15 cellular contexts compared by ENCODE assay signal in genomic region chr16:4617880-4618279, GRCh38. TPM values are rescaled to one million over a fixed set of nuclear protein-coding genes. Genes with fewer than 3 reads are reported as not detected.
DNase-seq lines count a peak whose midpoint lies in the region; ATAC-seq, FAIRE-seq and TF ChIP-seq lines count a peak whose summit lies in the region.
"Had no signal": no experiment of that assay in that cellular context is flagged by ENCODE, and none has a peak within 500 bp of the region (broad histone marks: within the 10 kb centered on the region; RNA-seq: fewer than 3 reads in every experiment).

No MANE protein-coding gene starts in this region.

- peaks cover 10% of the 10 kb centered on the region; the same call in 1 of the 2 replicates for H4K20me1 ChIP-seq in HepG2 (ENCODE audit: insufficient read depth, low read length)

- no peaks in the 10 kb centered on the region for H3K9me3 ChIP-seq in HepG2 (ENCODE audit: low read length)
- H3K9me3 ChIP-seq in thyroid gland = no peaks in the 10 kb centered on the region

- POLR2A ChIA-PET in activated CD8-positive, alpha-beta T cell treated with anti-CD3 and anti-CD28 coated beads for 36 hours (lab: Charles Lee) = interaction anchor here (0.7 kb wide), 1 partner anchor 341 kb away, joined by 3 read pairs; no protein-coding TSS in a partner anchor
- POLR2A ChIA-PET in HepG2 (lab: Yijun Ruan, JAX) = interaction anchor here (0.8 to 3.9 kb wide), 8 partner anchors 16 to 159 kb away, joined by 3 to 39 read pairs (median 4); partner anchors contain the start of genes ANKS3 and DNAAF8

- WGBS in HepG2 (ENCODE audit: low lambda C conversion rate) = 2% methylated on average over 5 of the region's 8 CpGs
- WGBS in thyroid gland, 2 donors = 78 to 82% methylated on average over 8 of the region's 8 CpGs

- intact Hi-C loops in activated CD8-positive, alpha-beta T cell treated with anti-CD3 and anti-CD28 coated beads for 36 hours (cut with micrococcal nuclease) = no loop called here
- intact Hi-C loops in HepG2 (cut with micrococcal nuclease; ENCODE audit: unreplicated experiment) (loop anchor here (2.0 to 10.0 kb wide), 2 partner anchors 79 to 337 kb away; partner anchors contain the start of genes CDIP1 and SEC14L5), thyroid gland (cut with DNase I) (loop anchor here (5.0 kb wide), 1 partner anchor 79 kb away; no protein-coding TSS in a partner anchor)

- H3K4me2 ChIP-seq in HepG2 (ENCODE audit: low read depth, low read length) = peak overlapping the region; percentile 97

- CTCF ChIA-PET in activated CD8-positive, alpha-beta T cell treated with anti-CD3 and anti-CD28 coated beads for 36 hours (lab: Charles Lee) = interaction anchor here (1.1 to 2.9 kb wide), 3 partner anchors 7 to 113 kb away, joined by 3 to 23 read pairs (median 8); partner anchors contain the start of gene MGRN1
- CTCF ChIA-PET in HepG2 (lab: Yijun Ruan, JAX; ENCODE audit: low intra/inter-chr PET ratio, low total read pairs) = no interaction called here

- no peaks in the 10 kb centered on the region for H3K36me3 ChIP-seq in HepG2 (replicated peaks in 1 of 2; ENCODE audit: control insufficient read depth in 1 of 2, insufficient read depth in 2 of 2, low read length in 2 of 2)
- no peaks in the 10 kb centered on the region for H3K36me3 ChIP-seq in thyroid gland
- H3K36me3 ChIP-seq: HAP-1 had no signal

- ATAC-seq in activated naive CD8-positive, alpha-beta T cell treated with anti-CD3 and anti-CD28 coated beads, Interleukin-2, amount 50 U/mL, for 24 hours = no peak
- no peak for ATAC-seq in activated CD8-positive, alpha-beta T cell treated with anti-CD3 and anti-CD28 coated beads for 36 hours
- ATAC-seq in HepG2 = no peak
- no peak for ATAC-seq in SK-N-SH treated with all-trans-retinoic acid at 6 μM for 48 hours
- ATAC-seq: left colon had no signal

- no peak for TF ChIP-seq CTCF in activated CD8-positive, alpha-beta T cell treated with anti-CD3 and anti-CD28 coated beads for 36 hours (IDR thresholded peaks at IDR 0.05)
- TF ChIP-seq CTCF in HepG2 (CRISPR knock-in tag; IDR thresholded peaks at IDR 0.05) = no peak
- TF ChIP-seq CTCF in thyroid gland (IDR thresholded peaks at IDR 0.05) = no peak

- peak overlapping the region; percentile 64 for H2AFZ ChIP-seq in HepG2 (ENCODE audit: low read length)

- H3K27me3 ChIP-seq in HepG2 (ENCODE audit: control insufficient read depth in 1 of 2, insufficient read depth in 2 of 2, low read length in 2 of 2) (no peaks in the 10 kb centered on the region; a peak in 1 of 5 replicates), thyroid gland (no peaks in the 10 kb centered on the region)

- no peak for TF ChIP-seq RAD21 in HepG2 (CRISPR knock-in tag; IDR thresholded peaks at IDR 0.05)

- peak overlapping the region; percentile 6 for H3K4me3 Mint-ChIP-seq in activated naive CD8-positive, alpha-beta T cell
- no peak overlapping the region for H3K4me3 Mint-ChIP-seq in activated naive CD8-positive, alpha-beta T cell treated with anti-CD3 and anti-CD28 coated beads, Interleukin-2, amount 50 U/mL, for 24 hours
- H3K4me3 Mint-ChIP-seq in activated CD8-positive, alpha-beta T cell treated with anti-CD3 and anti-CD28 coated beads for 36 hours = peak overlapping the region; percentile 96

- in situ Hi-C loops in HepG2 (cut with HindIII; ENCODE audit: extremely low pct_ligation_motif_present, low pct_unique_long_range_greater_than_20kb) = loop anchor here (5.0 kb wide), 1 partner anchor 44 kb away; no protein-coding TSS in a partner anchor

- H3K79me2 ChIP-seq in HepG2 (ENCODE audit: insufficient read depth, low read length) = peaks cover 18% of the 10 kb centered on the region

- H3K27ac Mint-ChIP-seq in activated naive CD8-positive, alpha-beta T cell = peak overlapping the region; percentile 41
- no peak overlapping the region for H3K27ac Mint-ChIP-seq in activated naive CD8-positive, alpha-beta T cell treated with anti-CD3 and anti-CD28 coated beads, Interleukin-2, amount 50 U/mL, for 24 hours
- no peak overlapping the region for H3K27ac Mint-ChIP-seq in activated CD8-positive, alpha-beta T cell treated with anti-CD3 and anti-CD28 coated beads for 36 hours

- H3K4me3 ChIP-seq in HepG2 (replicated peaks in 1 of 3; ENCODE audit: insufficient read depth in 1 of 3, low read depth in 2 of 3, low read length in 3 of 3) = peak overlapping the region; percentile 58 to 88 (median 74)
- H3K4me3 ChIP-seq in thyroid gland (replicated peaks in 1 of 3) = no peak overlapping the region
- H3K4me3 ChIP-seq: HAP-1 had no signal

- TF ChIP-seq EP300 in HepG2 (IDR thresholded peaks at IDR 0.05; ENCODE audit: low read depth in 2 of 2, low read length in 2 of 2) = no peak
- no peak for TF ChIP-seq EP300 in HepG2 (CRISPR knock-in tag; IDR thresholded peaks at IDR 0.05; ENCODE audit: borderline replicate concordance)

- FAIRE-seq in HepG2 (lab: Jason Lieb, UNC) = no peak
- no peak for FAIRE-seq in GM19239 (lab: Jason Lieb, UNC)
- FAIRE-seq: RCC 7860 had no signal

- TF ChIP-seq POLR2A in HepG2 (IDR thresholded peaks at IDR 0.05; ENCODE audit: insufficient read depth in 1 of 2, low read depth in 2 of 2, low read length in 2 of 2) = no peak
- no peak for TF ChIP-seq POLR2A in thyroid gland (IDR thresholded peaks at IDR 0.05)

- H3K9ac ChIP-seq in HepG2 (ENCODE audit: insufficient read depth, low read depth, low read length) = peak overlapping the region; percentile 88

- H3K4me1 ChIP-seq in HepG2 (ENCODE audit: insufficient read depth, low read length) = peaks cover 71% of the 10 kb centered on the region
- H3K4me1 ChIP-seq in thyroid gland = peaks cover 36 to 46% of the 10 kb centered on the region in 2 donors

- peaks cover 25% of the 10 kb centered on the region for H3K4me1 Mint-ChIP-seq in activated naive CD8-positive, alpha-beta T cell (ENCODE audit: low read depth)
- H3K4me1 Mint-ChIP-seq in activated naive CD8-positive, alpha-beta T cell treated with anti-CD3 and anti-CD28 coated beads, Interleukin-2, amount 50 U/mL, for 24 hours = peaks cover 27% of the 10 kb centered on the region
- H3K4me1 Mint-ChIP-seq in activated CD8-positive, alpha-beta T cell treated with anti-CD3 and anti-CD28 coated beads for 36 hours (ENCODE audit: low read depth) = peaks cover 30% of the 10 kb centered on the region

- no peaks in the 10 kb centered on the region for H3K36me3 Mint-ChIP-seq in activated naive CD8-positive, alpha-beta T cell
- H3K36me3 Mint-ChIP-seq in activated naive CD8-positive, alpha-beta T cell treated with anti-CD3 and anti-CD28 coated beads, Interleukin-2, amount 50 U/mL, for 24 hours (ENCODE audit: low read depth) = no peaks in the 10 kb centered on the region
- no peaks in the 10 kb centered on the region for H3K36me3 Mint-ChIP-seq in activated CD8-positive, alpha-beta T cell treated with anti-CD3 and anti-CD28 coated beads for 36 hours (ENCODE audit: low read depth)

- H3K27ac ChIP-seq in HepG2 (ENCODE audit: extremely low read length, insufficient read depth, low read length) (peak overlapping the region; percentile 98), thyroid gland (peak overlapping the region; percentile 89 to 98 (median 97))

- DNase-seq in activated naive CD8-positive, alpha-beta T cell treated with anti-CD3 and anti-CD28 coated beads, Interleukin-2, amount 50 U/mL, for 24 hours = no peak
- DNase-seq in activated CD8-positive, alpha-beta T cell treated with anti-CD3 and anti-CD28 coated beads for 36 hours = no peak
- peak; percentile 29 for DNase-seq in HepG2 (ENCODE audit: low spot score)
- DNase-seq in thyroid gland = no peak
- no peak for DNase-seq in GM19239 (ENCODE audit: insufficient read length, low spot score)
- no peak for DNase-seq in NCI-H2171 treated with DMSO at 0.1 percent for 48 hours (lab: John Stamatoyannopoulos, UW)
- DNase-seq: activated CD4-positive, CD25-positive, alpha-beta regulatory T cell; activated naive CD4-positive, alpha-beta T cell; cortex of kidney; foreskin fibroblast had no signal

- no TSS peak for BruUV-seq in HepG2 (replicated peaks; lab: Mats Ljungman, UMichigan)

- no peaks in the 10 kb centered on the region for H3K9me3 Mint-ChIP-seq in activated naive CD8-positive, alpha-beta T cell (ENCODE audit: low read depth)
- H3K9me3 Mint-ChIP-seq in activated naive CD8-positive, alpha-beta T cell treated with anti-CD3 and anti-CD28 coated beads, Interleukin-2, amount 50 U/mL, for 24 hours = no peaks in the 10 kb centered on the region
- H3K9me3 Mint-ChIP-seq in activated CD8-positive, alpha-beta T cell treated with anti-CD3 and anti-CD28 coated beads for 36 hours = no peaks in the 10 kb centered on the region

- no peaks in the 10 kb centered on the region for H3K27me3 Mint-ChIP-seq in activated naive CD8-positive, alpha-beta T cell
- no peaks in the 10 kb centered on the region for H3K27me3 Mint-ChIP-seq in activated naive CD8-positive, alpha-beta T cell treated with anti-CD3 and anti-CD28 coated beads, Interleukin-2, amount 50 U/mL, for 24 hours
- no peaks in the 10 kb centered on the region for H3K27me3 Mint-ChIP-seq in activated CD8-positive, alpha-beta T cell treated with anti-CD3 and anti-CD28 coated beads for 36 hours

RNA-seq across cellular contexts. Expression of gene UBALD1, which starts 3.2 kb away (rescaled TPM):
- total RNA-seq in activated CD8-positive, alpha-beta T cell treated with anti-CD3 and anti-CD28 coated beads for 36 hours = 10 to 100 TPM; 12.2 to 13.4 TPM
- total RNA-seq in HepG2 (2016; rRNA removed; fragmentation: Illumina TruSeq; extraction: Trizol) = 3.3 and 6.8 TPM in 2 replicates
- total RNA-seq in HepG2 (2016; cell fraction: cytosol; rRNA removed; fragmentation: Illumina TruSeq; extraction: Trizol; ENCODE audit: low read depth) = 4.8 and 5.6 TPM in 2 replicates
- 3.5 and 7.2 TPM in 2 replicates for total RNA-seq in HepG2 (2016; cell fraction: insoluble cytoplasmic fraction; rRNA removed; fragmentation: Illumina TruSeq; extraction: Trizol)
- 8.2 and 9.8 TPM in 2 replicates for total RNA-seq in HepG2 (2016; cell fraction: membrane; rRNA removed; fragmentation: Illumina TruSeq; extraction: Trizol)
- 5.1 and 5.7 TPM in 2 replicates for total RNA-seq in HepG2 (2016; cell fraction: nucleus; rRNA removed; fragmentation: Illumina TruSeq; extraction: Trizol)
- 12.3 and 16.6 TPM in 2 replicates for polyA plus RNA-seq in HepG2 (2011; rRNA removed)
- 4.3 and 9.4 TPM in 2 replicates for polyA plus RNA-seq in HepG2 (2011; cell fraction: cytosol; rRNA removed)
- 78.3 and 112 TPM in 2 replicates for polyA plus RNA-seq in HepG2 (2011; cell fraction: nucleus; rRNA removed)
- polyA plus RNA-seq in HepG2 (2012) = 16.2 and 21.4 TPM in 2 replicates
- 15.8 and 19.4 TPM in 2 replicates for polyA plus RNA-seq in HepG2 (2016; cell fraction: cytosol; fragmentation: Illumina TruSeq; extraction: Trizol; ENCODE audit: low read depth)
- polyA plus RNA-seq in HepG2 (2016; cell fraction: insoluble cytoplasmic fraction; fragmentation: Illumina TruSeq; extraction: Trizol; ENCODE audit: low read depth) = 11.4 and 12.9 TPM in 2 replicates
- 21.1 and 23.4 TPM in 2 replicates for polyA plus RNA-seq in HepG2 (2016; cell fraction: membrane; fragmentation: Illumina TruSeq; extraction: Trizol; ENCODE audit: low read depth)
- polyA plus RNA-seq in HepG2 (2016; cell fraction: nucleus; fragmentation: Illumina TruSeq; extraction: Trizol; ENCODE audit: insufficient read depth, low read depth) = 30.5 and 32.7 TPM in 2 replicates
- 9.9 and 17.0 TPM in 2 replicates for polyA minus RNA-seq in HepG2 (2011; rRNA and poly(A)+ RNA removed; ENCODE audit: low replicate concordance)
- polyA minus RNA-seq in HepG2 (2011; cell fraction: cytosol; rRNA and poly(A)+ RNA removed) = 8.7 and 11.7 TPM in 2 replicates
- 23.5 and 25.2 TPM in 2 replicates for polyA minus RNA-seq in HepG2 (2011; cell fraction: nucleus; rRNA and poly(A)+ RNA removed)
- total RNA-seq in thyroid gland = 10 to 100 TPM in 3 of 4 donors, 1 to 10 TPM in 1; 9.3 to 21.4 (median 10.9) TPM

RNA-seq across cellular contexts. Expression of gene MGRN1, which starts 6.7 kb away (rescaled TPM):
- 10 to 100 TPM; 67.6 to 70.8 TPM for total RNA-seq in activated CD8-positive, alpha-beta T cell treated with anti-CD3 and anti-CD28 coated beads for 36 hours
- total RNA-seq in HepG2 (2016; rRNA removed; fragmentation: Illumina TruSeq; extraction: Trizol) = 11.9 and 14.8 TPM in 2 replicates
- 6.7 and 12.0 TPM in 2 replicates for total RNA-seq in HepG2 (2016; cell fraction: cytosol; rRNA removed; fragmentation: Illumina TruSeq; extraction: Trizol; ENCODE audit: low read depth)
- 13.0 and 13.6 TPM in 2 replicates for total RNA-seq in HepG2 (2016; cell fraction: insoluble cytoplasmic fraction; rRNA removed; fragmentation: Illumina TruSeq; extraction: Trizol)
- total RNA-seq in HepG2 (2016; cell fraction: membrane; rRNA removed; fragmentation: Illumina TruSeq; extraction: Trizol) = 14.0 and 16.7 TPM in 2 replicates
- 17.0 and 22.2 TPM in 2 replicates for total RNA-seq in HepG2 (2016; cell fraction: nucleus; rRNA removed; fragmentation: Illumina TruSeq; extraction: Trizol)
- polyA plus RNA-seq in HepG2 (2011; rRNA removed) = 11.6 and 12.6 TPM in 2 replicates
- polyA plus RNA-seq in HepG2 (2011; cell fraction: cytosol; rRNA removed) = 4.9 and 6.2 TPM in 2 replicates
- 87.1 and 98.5 TPM in 2 replicates for polyA plus RNA-seq in HepG2 (2011; cell fraction: nucleus; rRNA removed)
- 31.8 and 31.9 TPM in 2 replicates for polyA plus RNA-seq in HepG2 (2012)
- polyA plus RNA-seq in HepG2 (2016; cell fraction: cytosol; fragmentation: Illumina TruSeq; extraction: Trizol; ENCODE audit: low read depth) = 3.9 and 4.3 TPM in 2 replicates
- 22.5 and 31.3 TPM in 2 replicates for polyA plus RNA-seq in HepG2 (2016; cell fraction: insoluble cytoplasmic fraction; fragmentation: Illumina TruSeq; extraction: Trizol; ENCODE audit: low read depth)
- polyA plus RNA-seq in HepG2 (2016; cell fraction: membrane; fragmentation: Illumina TruSeq; extraction: Trizol; ENCODE audit: low read depth) = 11.4 and 11.5 TPM in 2 replicates
- polyA plus RNA-seq in HepG2 (2016; cell fraction: nucleus; fragmentation: Illumina TruSeq; extraction: Trizol; ENCODE audit: insufficient read depth, low read depth) = 54.4 and 55.4 TPM in 2 replicates
- polyA minus RNA-seq in HepG2 (2011; rRNA and poly(A)+ RNA removed; ENCODE audit: low replicate concordance) = 12.5 and 23.7 TPM in 2 replicates
- polyA minus RNA-seq in HepG2 (2011; cell fraction: cytosol; rRNA and poly(A)+ RNA removed) = 16.2 and 19.1 TPM in 2 replicates
- 26.4 and 28.5 TPM in 2 replicates for polyA minus RNA-seq in HepG2 (2011; cell fraction: nucleus; rRNA and poly(A)+ RNA removed)
- 10 to 100 TPM; 32.5 to 86.4 (median 57.6) TPM for total RNA-seq in thyroid gland

Comparison
In these comparisons a context has a peak if more than half of its experiments do, and no peak if none do; other contexts are left out.
1. H3K4me3 ChIP-seq: peak in HepG2 (3 of 3); none in thyroid gland (0 of 3).